In the genomic region with DNA sequence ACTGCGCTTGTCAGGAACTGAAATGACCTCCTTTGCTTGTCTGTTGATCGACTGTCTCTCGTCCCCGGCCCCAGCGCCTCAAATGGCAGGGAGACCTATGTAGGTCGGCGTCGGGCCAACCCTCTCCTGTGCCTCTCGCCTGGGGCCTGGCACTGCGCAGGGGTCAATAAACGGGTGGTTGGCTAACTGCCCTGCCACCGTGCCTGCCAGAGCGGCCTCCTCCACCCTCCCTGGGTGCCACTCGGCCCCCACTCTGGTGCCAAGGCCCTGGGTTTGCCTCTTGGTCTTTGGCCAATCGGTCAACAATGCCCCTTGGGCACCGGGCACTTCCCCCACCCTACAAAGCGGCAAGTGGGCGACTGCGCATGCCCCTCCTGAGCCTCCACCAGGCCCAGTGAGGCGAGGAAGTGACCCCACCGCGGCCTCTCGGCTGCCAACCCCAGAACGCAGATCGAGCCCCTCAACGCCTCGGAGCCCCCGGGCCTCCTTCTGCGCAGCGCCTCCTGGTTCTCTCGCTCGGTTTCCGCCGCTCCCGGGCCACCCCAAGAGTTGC, we compare ENCODE assay signal across 8 cellular contexts. TPM values are rescaled to one million over a fixed set of nuclear protein-coding genes. Genes with fewer than 3 reads are reported as not detected.
A peak's percentile ranks its signal among the peaks of the same experiment; 100 is the strongest.
DNase-seq lines count a peak whose midpoint lies in the region; ATAC-seq and TF ChIP-seq lines count a peak whose summit lies in the region.

No MANE protein-coding gene starts in this region.

- H3K14ac ChIP-seq in H9 (ENCODE audit: insufficient read depth, low read length): peak overlapping the region; percentile 90

- peak overlapping the region; percentile 86 for H3K4me3 ChIP-seq in MG63
- H3K4me3 ChIP-seq in dorsolateral prefrontal cortex: peak overlapping the region; percentile 71 to 100 (median 95)
- H3K4me3 ChIP-seq in right lobe of liver: peak overlapping the region; percentile 91 to 100 (median 92)

- H2AK5ac ChIP-seq in H9 (ENCODE audit: insufficient read length, low read length): no peak overlapping the region

- POLR2A ChIA-PET in activated CD4-positive, alpha-beta T cell treated with anti-CD3 and anti-CD28 coated beads for 36 hours (lab: Charles Lee): no interaction called here

- no peak overlapping the region for H3T11ph ChIP-seq in H9 (ENCODE audit: low read length)

- H3K23me2 ChIP-seq in H9 (ENCODE audit: insufficient read length, low read depth, low read length, poor library complexity, severe bottlenecking): peaks cover 7% of the 10 kb centered on the region

- H2AFZ ChIP-seq in H9 (ENCODE audit: low read length): no peak overlapping the region

- H3K27ac Mint-ChIP-seq in H9: peak overlapping the region; percentile 60 to 87 (median 86); a peak in 6 of 7 replicates
- peak overlapping the region; percentile 95 for H3K27ac Mint-ChIP-seq in activated CD4-positive, alpha-beta T cell treated with anti-CD3 and anti-CD28 coated beads for 36 hours

- peak overlapping the region; percentile 71 for H3K9ac ChIP-seq in H9 (ENCODE audit: extremely low read depth, insufficient read length, low read length)

- H3K4me3 Mint-ChIP-seq in H9: peak overlapping the region; percentile 71 to 86
- H3K4me3 Mint-ChIP-seq in activated CD4-positive, alpha-beta T cell treated with anti-CD3 and anti-CD28 coated beads for 36 hours: peak overlapping the region; percentile 91

- H3K36me3 Mint-ChIP-seq in H9 (ENCODE audit: insufficient read depth in 1 of 3, low read depth in 3 of 3): peaks cover 13 to 33% (median 30%) of the 10 kb centered on the region in 3 experiments
- peaks cover 29% of the 10 kb centered on the region for H3K36me3 Mint-ChIP-seq in activated CD4-positive, alpha-beta T cell treated with anti-CD3 and anti-CD28 coated beads for 36 hours (ENCODE audit: low read depth)

- peak overlapping the region; percentile 39 for H2BK120ac ChIP-seq in H9 (ENCODE audit: low read depth, low read length, poor library complexity, severe bottlenecking)

- H4K91ac ChIP-seq in H9 (ENCODE audit: insufficient read length, low read depth, low read length): peak overlapping the region; percentile 15

- DNase-seq in NCI-H146 (lab: John Stamatoyannopoulos, UW) (peak; percentile 67), NCI-H146 treated with DMSO at 0.1 percent for 48 hours (lab: John Stamatoyannopoulos, UW; ENCODE audit: unreplicated experiment) (no peak), H9 (peak; percentile 49), MG63 (peak; percentile 91), dorsolateral prefrontal cortex (peak; percentile 65 to 86 (median 74)), right lobe of liver (peak; percentile 97 to 99 (median 98))
- peak; percentile 63 for DNase-seq in activated CD4-positive, alpha-beta T cell treated with anti-CD3 and anti-CD28 coated beads for 36 hours
- DNase-seq in stimulated activated CD4-positive, alpha-beta T cell treated with anti-CD3 and anti-CD28 coated beads, TNF-alpha, amount 100 ng/mL, for 24 hours (ENCODE audit: low read depth in 3 of 3): peak in 2 of 3 experiments; percentile 42 to 51

- peaks cover 2% of the 10 kb centered on the region for H3K79me1 ChIP-seq in H9 (ENCODE audit: insufficient read depth, low read depth, low read length, poor library complexity, severe bottlenecking)

- CTCF ChIA-PET in activated CD4-positive, alpha-beta T cell treated with anti-CD3 and anti-CD28 coated beads for 36 hours (lab: Charles Lee): interaction anchor here (1.6 kb wide), 1 partner anchor 9 kb away, joined by 4 read pairs; no protein-coding TSS in a partner anchor

- H3K4me2 ChIP-seq in H9 (ENCODE audit: insufficient read depth, insufficient read length, low read length): peak overlapping the region; percentile 91

- ATAC-seq in activated CD4-positive, alpha-beta T cell treated with anti-CD3 and anti-CD28 coated beads for 36 hours: peak; percentile 20
- peak; percentile 72 to 85 (median 76) for ATAC-seq in right lobe of liver

- H4K8ac ChIP-seq in H9 (replicated peaks; ENCODE audit: insufficient read length, low read depth, low read length): no peak overlapping the region

- peaks cover 3% of the 10 kb centered on the region for H3K27me3 Mint-ChIP-seq in H9 (ENCODE audit: low read depth)
- no peaks in the 10 kb centered on the region for H3K27me3 Mint-ChIP-seq in activated CD4-positive, alpha-beta T cell treated with anti-CD3 and anti-CD28 coated beads for 36 hours

- peaks cover 2% of the 10 kb centered on the region; the same call in 1 of the 2 replicates for H3K4me1 ChIP-seq in H9 (ENCODE audit: insufficient read depth, low read length)
- H3K4me1 ChIP-seq in right lobe of liver: peaks cover 0 to 45% (median 20%) of the 10 kb centered on the region in 4 donors

- H2BK12ac ChIP-seq in H9 (ENCODE audit: insufficient read length, low read depth, low read length): no peak overlapping the region

- WGBS in H9 (ENCODE audit: extremely low coverage, insufficient read length, low lambda C conversion rate): no CpG with 5 or more reads among the region's 35 CpGs
- 0% methylated on average over 20 of the region's 35 CpGs for WGBS in right lobe of liver (ENCODE audit: insufficient coverage, low coverage, low lambda C conversion rate, missing lambda C conversion rate)

- intact Hi-C loops in activated CD4-positive, alpha-beta T cell treated with anti-CD3 and anti-CD28 coated beads for 36 hours (cut with DNase I, micrococcal nuclease): loop anchor here (1.0 to 10.0 kb wide), 15 partner anchors 23 to 397 kb away; a partner anchor contains a TSS
- intact Hi-C loops in dorsolateral prefrontal cortex (cut with DNase I): loop anchor here (2.0 to 10.0 kb wide), 3 partner anchors 15 to 143 kb away; a partner anchor contains a TSS
- intact Hi-C loops in right lobe of liver (cut with DNase I): no loop called here

- peak overlapping the region; percentile 88 for H3K18ac ChIP-seq in H9 (ENCODE audit: insufficient read length, low read depth, low read length)

- TF ChIP-seq POLR2A in right lobe of liver (IDR thresholded peaks at IDR 0.05): no peak

- H3K27me3 ChIP-seq in H9 (ENCODE audit: insufficient read depth, low read length) (no peaks in the 10 kb centered on the region), MG63 (no peaks in the 10 kb centered on the region), dorsolateral prefrontal cortex (no peaks in the 10 kb centered on the region), right lobe of liver (no peaks in the 10 kb centered on the region)

- H3K27ac ChIP-seq in H9 (ENCODE audit: insufficient read length, low read depth, low read length): no peak overlapping the region
- peak overlapping the region; percentile 94 to 100 (median 99) for H3K27ac ChIP-seq in dorsolateral prefrontal cortex
- peak overlapping the region; percentile 98 to 99 (median 98) for H3K27ac ChIP-seq in right lobe of liver

- no peak overlapping the region for H3K56ac ChIP-seq in H9 (ENCODE audit: insufficient read length, low read depth, low read length)

- no peak overlapping the region for H2BK20ac ChIP-seq in H9 (ENCODE audit: low read depth, low read length, poor library complexity, severe bottlenecking)

- no peak overlapping the region for H2BK15ac ChIP-seq in H9 (ENCODE audit: low read depth, low read length)

- no peaks in the 10 kb centered on the region for H4K20me1 ChIP-seq in H9 (ENCODE audit: control insufficient read depth, insufficient read depth, insufficient read length)

- no peak overlapping the region for H4K5ac ChIP-seq in H9 (ENCODE audit: insufficient read length, low read depth, low read length)

- H3K4me1 Mint-ChIP-seq in H9: peaks cover 20 to 30% of the 10 kb centered on the region in 2 experiments
- H3K4me1 Mint-ChIP-seq in activated CD4-positive, alpha-beta T cell treated with anti-CD3 and anti-CD28 coated beads for 36 hours: peaks cover 34% of the 10 kb centered on the region

- no peak overlapping the region; the same call in 1 of the 2 replicates for H3K4ac ChIP-seq in H9 (ENCODE audit: low read depth, low read length)

- H3K79me2 ChIP-seq in H9 (ENCODE audit: insufficient read depth, low read length): peaks cover 15% of the 10 kb centered on the region; the same call in 1 of the 2 replicates

- no peak overlapping the region for H3K23ac ChIP-seq in H9 (ENCODE audit: insufficient read length, low read depth, low read length)

- no peak overlapping the region for H2BK5ac ChIP-seq in H9 (ENCODE audit: insufficient read length, low read length)

- no peak for TF ChIP-seq CTCF in H9 (conservative IDR thresholded peaks at IDR 0.05)
- peak in 2 of 56 donors; percentile 4 to 6 for TF ChIP-seq CTCF in dorsolateral prefrontal cortex (IDR thresholded peaks at IDR 0.05 in 54 of 56, conservative IDR thresholded peaks at IDR 0.05 in 2 of 56; ENCODE audit: low read depth in 1 of 56, partially characterized antibody in 56 of 56)
- peak in 1 of 4 donors; percentile 6 for TF ChIP-seq CTCF in right lobe of liver (IDR thresholded peaks at IDR 0.05)

- H3K9me3 Mint-ChIP-seq in H9: no peaks in the 10 kb centered on the region
- no peaks in the 10 kb centered on the region for H3K9me3 Mint-ChIP-seq in activated CD4-positive, alpha-beta T cell treated with anti-CD3 and anti-CD28 coated beads for 36 hours (ENCODE audit: low read depth)

- no peaks in the 10 kb centered on the region for H3K9me3 ChIP-seq in H9 (ENCODE audit: control insufficient read depth, low read depth, low read length)
- H3K9me3 ChIP-seq in MG63: no peaks in the 10 kb centered on the region
- no peaks in the 10 kb centered on the region for H3K9me3 ChIP-seq in right lobe of liver

- peaks cover 52% of the 10 kb centered on the region for H3K36me3 ChIP-seq in MG63
- peaks cover 0 to 11% (median 0%) of the 10 kb centered on the region in 4 donors for H3K36me3 ChIP-seq in right lobe of liver

RNA-seq across cellular contexts. Expression of a gene that starts 1.1 kb away (rescaled TPM):
- 88.7 and 101 TPM in 2 replicates for total RNA-seq in H9 (2021)
- 172 and 247 TPM in 2 replicates for total RNA-seq in MG63 (2014; rRNA removed; shearing (Covaris generic); ENCODE audit: low replicate concordance)
- 10 to 100 TPM; 38.7 to 58.7 TPM for total RNA-seq in activated CD4-positive, alpha-beta T cell treated with anti-CD3 and anti-CD28 coated beads for 36 hours
- total RNA-seq in dorsolateral prefrontal cortex: 100 to 1,000 TPM in 1 of 120 experiments, 10 to 100 TPM in 119; 43.6 to 103 (median 63.7) TPM
- 10 to 100 TPM; 36.7 to 60.7 (median 41.2) TPM for total RNA-seq in right lobe of liver

RNA-seq across cellular contexts. Expression of a gene that starts 15.2 kb away (rescaled TPM):
- total RNA-seq in H9 (2021) (7.1 and 8.1 TPM in 2 replicates), dorsolateral prefrontal cortex (10 to 100 TPM in 96 of 120 experiments, 1 to 10 TPM in 24; 2.0 to 89.6 (median 17.6) TPM), right lobe of liver (under 1 TPM in 5 of 6 experiments, not detected in 1; 0.20 to 0.43 (median 0.35) TPM)
- not detected in 2 replicates for total RNA-seq in MG63 (2014; rRNA removed; shearing (Covaris generic); ENCODE audit: low replicate concordance)
- under 1 TPM; 0.07 to 0.11 TPM for total RNA-seq in activated CD4-positive, alpha-beta T cell treated with anti-CD3 and anti-CD28 coated beads for 36 hours

RNA-seq across cellular contexts. Expression of a gene that starts 41.7 kb away (rescaled TPM):
- total RNA-seq in H9 (2021) (55.2 and 55.8 TPM in 2 replicates), dorsolateral prefrontal cortex (10 to 100 TPM; 28.2 to 67.2 (median 38.9) TPM), right lobe of liver (10 to 100 TPM in 4 of 6 experiments, 1 to 10 TPM in 2; 8.1 to 19.7 (median 11.8) TPM)
- 16.6 and 27.0 TPM in 2 replicates for total RNA-seq in MG63 (2014; rRNA removed; shearing (Covaris generic); ENCODE audit: low replicate concordance)
- total RNA-seq in activated CD4-positive, alpha-beta T cell treated with anti-CD3 and anti-CD28 coated beads for 36 hours: 10 to 100 TPM; 18.9 to 19.3 TPM

Comparison
In these comparisons a context has a peak if more than half of its experiments do, and no peak if none do; other contexts are left out.
1. intact Hi-C loops: an anchor here in activated CD4-positive, alpha-beta T cell treated with anti-CD3 and anti-CD28 coated beads for 36 hours (1.0 to 10.0 kb wide) and dorsolateral prefrontal cortex (2.0 to 10.0 kb wide); none called in right lobe of liver.